Comparison of ENCODE assay signal across 18 cellular contexts in the genomic region with DNA sequence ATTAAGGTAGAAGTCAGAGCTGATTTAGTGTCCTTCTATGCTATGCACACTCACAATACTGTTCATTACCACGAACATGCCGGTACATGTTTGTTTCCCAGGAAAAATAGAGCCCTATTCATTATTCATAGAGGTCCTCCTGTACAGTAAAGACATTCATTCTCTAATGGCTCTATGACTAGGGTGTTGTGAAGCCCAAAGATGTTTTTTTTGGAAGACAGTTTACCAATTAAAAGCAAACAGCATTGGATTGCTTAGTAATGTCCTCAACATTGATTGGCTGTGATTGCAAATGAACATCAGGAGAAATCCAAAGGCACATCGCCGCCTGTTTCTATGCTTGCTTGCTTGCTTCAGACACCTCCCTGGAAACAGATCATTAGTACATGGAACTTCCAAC. TPM values are rescaled to one million over a fixed set of nuclear protein-coding genes. Genes with fewer than 3 reads are reported as not detected.
DNase-seq lines count a peak whose midpoint lies in the region; ATAC-seq and TF ChIP-seq lines count a peak whose summit lies in the region.
"Had no signal": no experiment of that assay in that cellular context is flagged by ENCODE, and none has a peak within 500 bp of the region (broad histone marks: within the 10 kb centered on the region; RNA-seq: fewer than 3 reads in every experiment).

No MANE protein-coding gene starts in this region.

- H3K4me3 ChIP-seq in AG10803 (ENCODE audit: low read length): no peak overlapping the region
- no peak overlapping the region for H3K4me3 ChIP-seq in HAP-1
- H3K4me3 ChIP-seq in RWPE2 (ENCODE audit: severe bottlenecking): no peak overlapping the region
- no peak overlapping the region for H3K4me3 ChIP-seq in fibroblast of the aortic adventitia (ENCODE audit: low read depth, low read length)
- no peak overlapping the region for H3K4me3 ChIP-seq in lower leg skin (ENCODE audit: low read depth, poor library complexity, severe bottlenecking)
- H3K4me3 ChIP-seq: hepatocyte, left lung, psoas muscle, testis had no signal

- DNase-seq in AG10803 (ENCODE audit: low read depth) (peak; percentile 14), HAP-1 (ENCODE audit: low spot score in 2 of 2) (peak; percentile 28 to 65), RWPE2 (ENCODE audit: low spot score) (no peak), fibroblast of the aortic adventitia (ENCODE audit: low read depth) (peak; percentile 51), NCI-H774 (lab: John Stamatoyannopoulos, UW) (no peak), lower leg skin (ENCODE audit: low spot score in 2 of 2) (no peak)
- no peak for DNase-seq in stimulated activated effector memory CD8-positive, alpha-beta T cell treated with anti-CD3 and anti-CD28 coated beads, Interleukin-12 subunit alpha, Interleukin-12 subunit beta, amount 100 ng/mL, for 72 hours (ENCODE audit: low spot score in 2 of 2)
- DNase-seq: activated naive CD8-positive, alpha-beta T cell treated with anti-CD3 and anti-CD28 coated beads for 36 hours; left lung; naive thymus-derived CD8-positive, alpha-beta T cell; PC-3; psoas muscle; T-cell; testis had no signal

- no peak overlapping the region for H3K27ac ChIP-seq in RWPE2 (ENCODE audit: poor library complexity, severe bottlenecking)
- H3K27ac ChIP-seq: hepatocyte, left lung, psoas muscle, testis had no signal

- TF ChIP-seq CTCF in AG10803 (conservative IDR thresholded peaks at IDR 0.05; ENCODE audit: low read length): no peak
- TF ChIP-seq CTCF in RWPE2 (IDR thresholded peaks at IDR 0.05; ENCODE audit: poor library complexity, severe bottlenecking): no peak
- TF ChIP-seq CTCF in fibroblast of the aortic adventitia (IDR thresholded peaks at IDR 0.05; ENCODE audit: insufficient read depth, low read length): no peak
- no peak for TF ChIP-seq CTCF in lower leg skin (IDR thresholded peaks at IDR 0.05)

- no peaks in the 10 kb centered on the region for H3K27me3 ChIP-seq in HAP-1 (ENCODE audit: low read depth)
- H3K27me3 ChIP-seq in RWPE2 (ENCODE audit: insufficient read depth, poor library complexity, severe bottlenecking): no peaks in the 10 kb centered on the region
- H3K27me3 ChIP-seq: hepatocyte, left lung, testis had no signal

- H3K36me3 Mint-ChIP-seq in stimulated activated effector memory CD8-positive, alpha-beta T cell treated with anti-CD3 and anti-CD28 coated beads, Interleukin-12 subunit alpha, Interleukin-12 subunit beta, amount 100 ng/mL, for 72 hours: no peaks in the 10 kb centered on the region
- H3K36me3 Mint-ChIP-seq: activated naive CD8-positive, alpha-beta T cell treated with anti-CD3 and anti-CD28 coated beads for 36 hours; naive thymus-derived CD8-positive, alpha-beta T cell; T-cell had no signal

- ATAC-seq in RWPE2 (ENCODE audit: low read depth) (peak; percentile 88), HG03354 (IDR thresholded peaks at IDR 0.05; ENCODE audit: poor library complexity, severe bottlenecking, unreplicated experiment) (no peak)
- no peak for ATAC-seq in stimulated activated effector memory CD8-positive, alpha-beta T cell treated with anti-CD3 and anti-CD28 coated beads, Interleukin-12 subunit alpha, Interleukin-12 subunit beta, amount 100 ng/mL, for 72 hours
- ATAC-seq: activated CD4-positive, CD25-positive, alpha-beta regulatory T cell treated with anti-CD3 and anti-CD28 coated beads, Interleukin-2, amount 50 U/mL, for 24 hours; HCT116; left lung; naive thymus-derived CD8-positive, alpha-beta T cell; psoas muscle; T-cell had no signal

- H3K36me3 ChIP-seq in HAP-1 (replicated peaks) (no peaks in the 10 kb centered on the region), RWPE2 (ENCODE audit: low read depth) (no peaks in the 10 kb centered on the region)
- H3K36me3 ChIP-seq: left lung had no signal

- intact Hi-C loops in lower leg skin (cut with DNase I; ENCODE audit: low total_unique reads): no loop called here

- H3K9me3 Mint-ChIP-seq in stimulated activated effector memory CD8-positive, alpha-beta T cell treated with anti-CD3 and anti-CD28 coated beads, Interleukin-12 subunit alpha, Interleukin-12 subunit beta, amount 100 ng/mL, for 72 hours: peaks cover 3% of the 10 kb centered on the region
- H3K9me3 Mint-ChIP-seq: T-cell had no signal

- in situ Hi-C loops in HAP-1 (cut with MboI; ENCODE audit: low sequenced_read_pairs): no loop called here

- H3K9me3 ChIP-seq in HAP-1: no peaks in the 10 kb centered on the region
- H3K9me3 ChIP-seq in RWPE2 (ENCODE audit: severe bottlenecking): no peaks in the 10 kb centered on the region
- H3K9me3 ChIP-seq: left lung, psoas muscle, testis had no signal

- no peak for TF ChIP-seq POLR2A in lower leg skin (IDR thresholded peaks at IDR 0.05)

- WGBS in lower leg skin, 2 donors: 38 to 51% methylated on average over 4 of the region's 4 CpGs

- H3K4me3 Mint-ChIP-seq in stimulated activated effector memory CD8-positive, alpha-beta T cell treated with anti-CD3 and anti-CD28 coated beads, Interleukin-12 subunit alpha, Interleukin-12 subunit beta, amount 100 ng/mL, for 72 hours: no peak overlapping the region
- H3K4me3 Mint-ChIP-seq: activated naive CD8-positive, alpha-beta T cell treated with anti-CD3 and anti-CD28 coated beads for 36 hours; naive thymus-derived CD8-positive, alpha-beta T cell; T-cell had no signal

- no peaks in the 10 kb centered on the region for H3K4me1 Mint-ChIP-seq in stimulated activated effector memory CD8-positive, alpha-beta T cell treated with anti-CD3 and anti-CD28 coated beads, Interleukin-12 subunit alpha, Interleukin-12 subunit beta, amount 100 ng/mL, for 72 hours
- H3K4me1 Mint-ChIP-seq: activated naive CD8-positive, alpha-beta T cell treated with anti-CD3 and anti-CD28 coated beads for 36 hours; naive thymus-derived CD8-positive, alpha-beta T cell; T-cell had no signal

- H3K4me1 ChIP-seq in HAP-1: peaks cover 22% of the 10 kb centered on the region
- peaks cover 7% of the 10 kb centered on the region for H3K4me1 ChIP-seq in RWPE2 (ENCODE audit: insufficient read depth, poor library complexity, severe bottlenecking)
- H3K4me1 ChIP-seq: left lung, psoas muscle, testis had no signal

- no peak overlapping the region for H3K27ac Mint-ChIP-seq in stimulated activated effector memory CD8-positive, alpha-beta T cell treated with anti-CD3 and anti-CD28 coated beads, Interleukin-12 subunit alpha, Interleukin-12 subunit beta, amount 100 ng/mL, for 72 hours
- H3K27ac Mint-ChIP-seq: activated naive CD8-positive, alpha-beta T cell treated with anti-CD3 and anti-CD28 coated beads for 36 hours; naive thymus-derived CD8-positive, alpha-beta T cell; T-cell had no signal

RNA-seq across cellular contexts. Expression of a gene that starts 8.9 kb away (rescaled TPM):
- 76.9 and 92.6 TPM in 2 replicates for total RNA-seq in fibroblast of the aortic adventitia (ENCODE audit: low replicate concordance)
- 1 to 10 TPM; 1.4 to 5.2 (median 2.5) TPM for total RNA-seq in lower leg skin
- total RNA-seq: activated naive CD8-positive, alpha-beta T cell treated with anti-CD3 and anti-CD28 coated beads for 36 hours; naive thymus-derived CD8-positive, alpha-beta T cell had no signal

Comparison
In these comparisons a context has a peak if more than half of its experiments do, and no peak if none do; other contexts are left out.
1. DNase-seq: peak in AG10803 (single experiment), HAP-1 (2 of 2) and fibroblast of the aortic adventitia (single experiment); none in RWPE2 (single experiment), NCI-H774 (single experiment), stimulated activated effector memory CD8-positive, alpha-beta T cell treated with anti-CD3 and anti-CD28 coated beads, Interleukin-12 subunit alpha, Interleukin-12 subunit beta, amount 100 ng/mL, for 72 hours (0 of 2) and lower leg skin (0 of 2).
2. RNA of a gene that starts 8.9 kb away (total RNA-seq): 76.9 to 92.6 TPM in fibroblast of the aortic adventitia; 1.4 to 5.2 TPM in lower leg skin; every median in the first group is over 10 times any median in the second.